In the genomic region with DNA sequence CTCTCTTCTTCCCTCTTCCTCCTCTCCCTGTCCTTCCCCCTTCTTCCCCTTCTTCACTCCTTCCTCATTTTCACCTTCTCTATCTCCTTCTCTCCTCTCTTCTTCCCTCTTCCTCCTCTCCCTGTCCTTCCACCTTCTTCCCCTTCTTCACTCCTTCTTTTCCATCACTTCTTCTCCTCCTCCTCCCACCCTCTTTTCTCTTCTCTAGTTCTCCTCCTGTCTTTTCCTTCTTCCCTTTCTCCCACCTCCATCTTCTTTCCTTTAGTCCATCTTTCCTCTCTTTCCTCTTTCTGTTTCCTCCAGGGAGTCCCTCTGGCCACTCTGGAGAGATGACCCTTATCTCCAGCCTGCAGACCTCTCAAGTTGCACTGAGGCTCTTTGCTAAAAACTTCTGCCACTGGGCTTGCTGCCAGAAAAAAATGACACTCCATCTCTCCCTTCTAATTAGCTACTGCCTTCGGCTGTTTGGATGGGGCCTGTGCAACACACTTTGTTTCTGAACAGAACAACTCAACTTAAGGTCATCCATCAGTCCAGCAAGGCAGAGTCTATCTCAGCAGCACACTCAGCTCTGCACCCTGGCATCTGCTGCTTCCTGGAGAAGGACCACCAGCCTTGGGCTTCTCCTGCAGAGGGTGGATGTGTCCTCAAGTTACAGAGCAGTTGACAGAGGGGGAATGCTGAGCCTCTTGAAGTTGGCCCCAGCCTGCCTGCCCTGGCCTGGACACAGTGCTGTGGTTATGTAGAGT, we compare ENCODE assay signal across 1 cellular context.
TF ChIP-seq lines count a peak whose summit lies in the region.

No MANE protein-coding gene starts in this region.

TF ChIP-seq in GM23338, 12 proteins besides CTCF, POLR2A, EP300 and RAD21 (continued from another document):
- TF ChIP-seq, protein P1, sequence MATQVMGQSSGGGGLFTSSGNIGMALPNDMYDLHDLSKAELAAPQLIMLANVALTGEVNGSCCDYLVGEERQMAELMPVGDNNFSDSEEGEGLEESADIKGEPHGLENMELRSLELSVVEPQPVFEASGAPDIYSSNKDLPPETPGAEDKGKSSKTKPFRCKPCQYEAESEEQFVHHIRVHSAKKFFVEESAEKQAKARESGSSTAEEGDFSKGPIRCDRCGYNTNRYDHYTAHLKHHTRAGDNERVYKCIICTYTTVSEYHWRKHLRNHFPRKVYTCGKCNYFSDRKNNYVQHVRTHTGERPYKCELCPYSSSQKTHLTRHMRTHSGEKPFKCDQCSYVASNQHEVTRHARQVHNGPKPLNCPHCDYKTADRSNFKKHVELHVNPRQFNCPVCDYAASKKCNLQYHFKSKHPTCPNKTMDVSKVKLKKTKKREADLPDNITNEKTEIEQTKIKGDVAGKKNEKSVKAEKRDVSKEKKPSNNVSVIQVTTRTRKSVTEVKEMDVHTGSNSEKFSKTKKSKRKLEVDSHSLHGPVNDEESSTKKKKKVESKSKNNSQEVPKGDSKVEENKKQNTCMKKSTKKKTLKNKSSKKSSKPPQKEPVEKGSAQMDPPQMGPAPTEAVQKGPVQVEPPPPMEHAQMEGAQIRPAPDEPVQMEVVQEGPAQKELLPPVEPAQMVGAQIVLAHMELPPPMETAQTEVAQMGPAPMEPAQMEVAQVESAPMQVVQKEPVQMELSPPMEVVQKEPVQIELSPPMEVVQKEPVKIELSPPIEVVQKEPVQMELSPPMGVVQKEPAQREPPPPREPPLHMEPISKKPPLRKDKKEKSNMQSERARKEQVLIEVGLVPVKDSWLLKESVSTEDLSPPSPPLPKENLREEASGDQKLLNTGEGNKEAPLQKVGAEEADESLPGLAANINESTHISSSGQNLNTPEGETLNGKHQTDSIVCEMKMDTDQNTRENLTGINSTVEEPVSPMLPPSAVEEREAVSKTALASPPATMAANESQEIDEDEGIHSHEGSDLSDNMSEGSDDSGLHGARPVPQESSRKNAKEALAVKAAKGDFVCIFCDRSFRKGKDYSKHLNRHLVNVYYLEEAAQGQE (IDR thresholded peaks at IDR 0.05; ENCODE audit: unreplicated experiment), result no peak
- TF ChIP-seq EZH2 (IDR thresholded peaks at IDR 0.05; ENCODE audit: low read depth, unreplicated experiment) (no peak), ZNF331 (CRISPR knock-in tag; IDR thresholded peaks at IDR 0.05; ENCODE audit: low read depth) (no peak), EZH2phosphoT487 (IDR thresholded peaks at IDR 0.05; ENCODE audit: unreplicated experiment) (no peak)
